Comparison of ENCODE assay signal across 33 cellular contexts in genomic region chr1:241679961-241680360, GRCh38. TPM values are rescaled to one million over a fixed set of nuclear protein-coding genes. Genes with fewer than 3 reads are reported as not detected.
"Had no signal": no experiment of that assay in that cellular context is flagged by ENCODE, and none has a peak within 500 bp of the region (broad histone marks: within the 10 kb centered on the region; RNA-seq: fewer than 3 reads in every experiment).

No MANE protein-coding gene starts in this region.

- H3K27me3 Mint-ChIP-seq: naive thymus-derived CD8-positive, alpha-beta T cell had no signal

- H3K4me3 Mint-ChIP-seq: immature natural killer cell; naive thymus-derived CD8-positive, alpha-beta T cell; nephron; neural crest cell; stimulated activated effector memory CD8-positive, alpha-beta T cell treated with anti-CD3 and anti-CD28 coated beads, Interleukin-12 subunit alpha, Interleukin-12 subunit beta, amount 100 ng/mL, for 72 hours; stimulated activated naive CD8-positive, alpha-beta T cell treated with anti-CD3 and anti-CD28 coated beads, Interleukin-15, Interleukin-2, amounts not matched to agents 100 ng/mL and 50 ng/mL, for 24 hours had no signal

- DNase-seq: immature natural killer cell; kidney; left colon; left lung; lower lobe of right lung; mammary epithelial cell; mesenchymal stem cell; naive thymus-derived CD8-positive, alpha-beta T cell; nucleus accumbens; pancreas; posterior cingulate gyrus; retina; right cardiac atrium; sigmoid colon; small intestine; spleen; stimulated activated CD4-positive, alpha-beta T cell treated with anti-CD3 and anti-CD28 coated beads, Interleukin-4, amount 100 ng/mL, for 24 hours; stimulated activated naive CD4-positive, alpha-beta T cell; tibial artery; trophoblast cell; upper lobe of right lung had no signal

- H3K27ac ChIP-seq: left lung, lower lobe of right lung, pancreas, prostate gland, sigmoid colon, spleen, suprapubic skin, thoracic aorta, tibial artery, upper lobe of right lung had no signal

- H3K27me3 ChIP-seq: left lung, sigmoid colon, spleen, suprapubic skin, tibial artery, upper lobe of right lung had no signal

- H3K9me3 Mint-ChIP-seq: stimulated activated effector memory CD8-positive, alpha-beta T cell treated with anti-CD3 and anti-CD28 coated beads, Interleukin-12 subunit alpha, Interleukin-12 subunit beta, amount 100 ng/mL, for 72 hours had no signal

- H3K4me1 ChIP-seq: left lung, lower lobe of right lung, pancreas, prostate gland, spleen, suprapubic skin, tibial artery, upper lobe of right lung had no signal

- ATAC-seq: left colon; left lung; lower lobe of right lung; naive thymus-derived CD8-positive, alpha-beta T cell; pancreas; right cardiac atrium; stimulated activated effector memory CD8-positive, alpha-beta T cell treated with anti-CD3 and anti-CD28 coated beads, Interleukin-12 subunit alpha, Interleukin-12 subunit beta, amount 100 ng/mL, for 72 hours; upper lobe of right lung had no signal

- H3K4me1 Mint-ChIP-seq: nephron, neural crest cell had no signal

- H3K4me3 ChIP-seq: left lung, lower lobe of right lung, pancreas, prostate gland, sigmoid colon, spleen, suprapubic skin, thoracic aorta, tibial artery, upper lobe of right lung had no signal

- H3K27ac Mint-ChIP-seq: immature natural killer cell; nephron; stimulated activated effector memory CD8-positive, alpha-beta T cell treated with anti-CD3 and anti-CD28 coated beads, Interleukin-12 subunit alpha, Interleukin-12 subunit beta, amount 100 ng/mL, for 72 hours; stimulated activated naive CD8-positive, alpha-beta T cell treated with anti-CD3 and anti-CD28 coated beads, Interleukin-15, Interleukin-2, amounts not matched to agents 100 ng/mL and 50 ng/mL, for 24 hours had no signal

- H3K36me3 ChIP-seq: left lung, lower lobe of right lung, pancreas, prostate gland, sigmoid colon, spleen, suprapubic skin, thoracic aorta, tibial artery, upper lobe of right lung had no signal

- H3K36me3 Mint-ChIP-seq: immature natural killer cell had no signal

- H3K9me3 ChIP-seq: left lung, lower lobe of right lung, pancreas, prostate gland, sigmoid colon, spleen, suprapubic skin, thoracic aorta, tibial artery, upper lobe of right lung had no signal

- FAIRE-seq: islet of Langerhans, kidney, pancreas, small intestine, urothelium cell line had no signal

RNA-seq across cellular contexts. Expression of gene WDR64, which starts 27.9 kb away (rescaled TPM):
- total RNA-seq: kidney, left lung, lower lobe of right lung, mammary epithelial cell, mucosa of gallbladder, neural crest cell, osteoblast, pancreas, sigmoid colon, subcutaneous adipose tissue, suprapubic skin, thoracic aorta, upper lobe of right lung had no signal
- polyA plus RNA-seq: immature natural killer cell, mammary epithelial cell, pancreas, right cardiac atrium, small intestine had no signal
